Comparison of ENCODE assay signal across 16 cellular contexts in genomic region chr18:2150566-2150965, GRCh38.
DNase-seq lines count a peak whose midpoint lies in the region; ATAC-seq, FAIRE-seq and TF ChIP-seq lines count a peak whose summit lies in the region.
"Had no signal": no experiment of that assay in that cellular context is flagged by ENCODE, and none has a peak within 500 bp of the region (broad histone marks: within the 10 kb centered on the region; RNA-seq: fewer than 3 reads in every experiment).

No MANE protein-coding gene starts in this region.

- no peak overlapping the region for H3K9ac ChIP-seq in endodermal cell (ENCODE audit: extremely low read depth, low read length, poor library complexity, severe bottlenecking)
- H3K9ac ChIP-seq: BLaER1 had no signal

- intact Hi-C loops in MCF 10A (cut with micrococcal nuclease) (loop anchor here (2.0 kb wide), 1 partner anchor 38 kb away; no protein-coding TSS in a partner anchor), breast epithelium (cut with DNase I; ENCODE audit: low total_unique reads) (no loop called here)

- no peak for DNase-seq in MCF 10A (ENCODE audit: unreplicated experiment)
- no peak for DNase-seq in breast epithelium (ENCODE audit: low spot score in 2 of 2)
- DNase-seq in bronchial epithelial cell (ENCODE audit: low read depth), result peak; percentile 53
- DNase-seq in fibroblast of the aortic adventitia (ENCODE audit: low read depth), result peak; percentile 76
- DNase-seq in activated naive CD8-positive, alpha-beta T cell treated with anti-CD3 and anti-CD28 coated beads, Interleukin-2, amount 50 U/mL, for 24 hours, result no peak
- DNase-seq in upper lobe of left lung, result no peak
- DNase-seq in endodermal cell, result no peak
- no peak for DNase-seq in GM23338 (ENCODE audit: low spot score)
- DNase-seq: AML-193; CD8-positive, alpha-beta memory T cell; DMS53 had no signal

- H3K4me3 Mint-ChIP-seq in MCF 10A (ENCODE audit: unreplicated experiment) (no peak overlapping the region), endodermal cell (no peak overlapping the region), GM23338 (no peak overlapping the region)
- H3K4me3 Mint-ChIP-seq in activated naive CD8-positive, alpha-beta T cell treated with anti-CD3 and anti-CD28 coated beads, Interleukin-2, amount 50 U/mL, for 24 hours, result no peak overlapping the region
- H3K4me3 Mint-ChIP-seq: CD8-positive, alpha-beta memory T cell had no signal

- POLR2A ChIA-PET in MCF 10A (lab: Yijun Ruan, JAX), result interaction anchor here (0.6 to 0.7 kb wide), 3 partner anchors 72 to 1829 kb away, joined by 3 read pairs; no protein-coding TSS in a partner anchor

- H3F3A ChIP-seq in GM23338 (replicated peaks; ENCODE audit: low read depth), result no peaks in the 10 kb centered on the region

- BruUV-seq in MCF 10A (replicated peaks; lab: Mats Ljungman, UMichigan), result no TSS peak

- H3K4me1 Mint-ChIP-seq in MCF 10A (ENCODE audit: insufficient read depth, unreplicated experiment), result peaks cover 40% of the 10 kb centered on the region
- H3K4me1 Mint-ChIP-seq in activated naive CD8-positive, alpha-beta T cell treated with anti-CD3 and anti-CD28 coated beads, Interleukin-2, amount 50 U/mL, for 24 hours, result no peaks in the 10 kb centered on the region
- H3K4me1 Mint-ChIP-seq in endodermal cell, result no peaks in the 10 kb centered on the region
- peaks cover 2% of the 10 kb centered on the region; the same call in 1 of the 3 replicates for H3K4me1 Mint-ChIP-seq in GM23338
- H3K4me1 Mint-ChIP-seq: CD8-positive, alpha-beta memory T cell had no signal

- H3K4me3 ChIP-seq in breast epithelium, result no peak overlapping the region
- H3K4me3 ChIP-seq in bronchial epithelial cell (ENCODE audit: low read depth, low read length), result no peak overlapping the region
- no peak overlapping the region for H3K4me3 ChIP-seq in fibroblast of the aortic adventitia (ENCODE audit: low read depth, low read length)
- H3K4me3 ChIP-seq in upper lobe of left lung, result no peak overlapping the region
- no peak overlapping the region for H3K4me3 ChIP-seq in endodermal cell (ENCODE audit: low read length)
- no peak overlapping the region for H3K4me3 ChIP-seq in GM23338
- H3K4me3 ChIP-seq: BLaER1 had no signal

- no peak overlapping the region for H2AFZ ChIP-seq in GM23338

- WGBS in upper lobe of left lung, 2 donors, result 87 to 94% methylated on average over 1 of the region's 1 CpG
- WGBS in endodermal cell (ENCODE audit: insufficient coverage in 1 of 2, insufficient read length in 1 of 2), 2 experiments, result 100% methylated on average over 1 of the region's 1 CpG; no CpG with 5 or more reads in 1 of the 2 experiments

- no peaks in the 10 kb centered on the region for H3K36me3 Mint-ChIP-seq in MCF 10A (ENCODE audit: insufficient read depth, unreplicated experiment)
- no peaks in the 10 kb centered on the region for H3K36me3 Mint-ChIP-seq in activated naive CD8-positive, alpha-beta T cell treated with anti-CD3 and anti-CD28 coated beads, Interleukin-2, amount 50 U/mL, for 24 hours (ENCODE audit: low read depth)
- no peaks in the 10 kb centered on the region for H3K36me3 Mint-ChIP-seq in endodermal cell (ENCODE audit: low read depth)
- H3K36me3 Mint-ChIP-seq in GM23338 (ENCODE audit: low read depth), result no peaks in the 10 kb centered on the region
- H3K36me3 Mint-ChIP-seq: CD8-positive, alpha-beta memory T cell had no signal

- H3K36me3 ChIP-seq in breast epithelium (no peaks in the 10 kb centered on the region), bronchial epithelial cell (ENCODE audit: control insufficient read depth, insufficient read depth, low read length) (no peaks in the 10 kb centered on the region), upper lobe of left lung (no peaks in the 10 kb centered on the region), endodermal cell (ENCODE audit: control insufficient read depth, insufficient read depth, low read length) (no peaks in the 10 kb centered on the region), GM23338 (ENCODE audit: insufficient read depth) (no peaks in the 10 kb centered on the region; the same call in 1 of the 2 replicates)
- H3K36me3 ChIP-seq: BLaER1 had no signal

- CTCF ChIA-PET in MCF 10A (lab: Yijun Ruan, JAX), result interaction anchor here (1.0 kb wide), 1 partner anchor 1438 kb away, joined by 5 read pairs; the partner anchor contains the start of gene ENOSF1

- H3K27ac Mint-ChIP-seq in MCF 10A (ENCODE audit: low read depth, unreplicated experiment) (peak overlapping the region; percentile 87), endodermal cell (no peak overlapping the region), GM23338 (no peak overlapping the region)
- no peak overlapping the region for H3K27ac Mint-ChIP-seq in activated naive CD8-positive, alpha-beta T cell treated with anti-CD3 and anti-CD28 coated beads, Interleukin-2, amount 50 U/mL, for 24 hours
- H3K27ac Mint-ChIP-seq: CD8-positive, alpha-beta memory T cell had no signal

- H3K27me3 Mint-ChIP-seq in MCF 10A (ENCODE audit: insufficient read depth, unreplicated experiment) (no peaks in the 10 kb centered on the region), endodermal cell (ENCODE audit: insufficient read depth) (no peaks in the 10 kb centered on the region), GM23338 (ENCODE audit: insufficient read depth, low read depth, poor library complexity) (no peaks in the 10 kb centered on the region)
- no peaks in the 10 kb centered on the region for H3K27me3 Mint-ChIP-seq in activated naive CD8-positive, alpha-beta T cell treated with anti-CD3 and anti-CD28 coated beads, Interleukin-2, amount 50 U/mL, for 24 hours

- peaks cover 10% of the 10 kb centered on the region for H3K9me2 ChIP-seq in GM23338 (ENCODE audit: insufficient read depth)

- TF ChIP-seq POLR2A in breast epithelium (IDR thresholded peaks at IDR 0.05) (no peak), upper lobe of left lung (IDR thresholded peaks at IDR 0.05) (no peak)

- H3K27me3 ChIP-seq in breast epithelium (no peaks in the 10 kb centered on the region), bronchial epithelial cell (ENCODE audit: control insufficient read depth, insufficient read depth, low read length) (no peaks in the 10 kb centered on the region), upper lobe of left lung (no peaks in the 10 kb centered on the region), endodermal cell (ENCODE audit: control insufficient read depth, insufficient read depth, low read length, poor library complexity, severe bottlenecking) (no peaks in the 10 kb centered on the region), GM23338 (ENCODE audit: insufficient read depth) (no peaks in the 10 kb centered on the region)
- H3K27me3 ChIP-seq: BLaER1 had no signal

- no peak for FAIRE-seq in bronchial epithelial cell (lab: Jason Lieb, UNC)
- FAIRE-seq: H54 had no signal

- no peak for ATAC-seq in activated naive CD8-positive, alpha-beta T cell treated with anti-CD3 and anti-CD28 coated beads, Interleukin-2, amount 50 U/mL, for 24 hours
- no peak for ATAC-seq in upper lobe of left lung (ENCODE audit: low FRiP score in 2 of 2)
- no peak for ATAC-seq in GM23338
- ATAC-seq: HCT116 had no signal

- TF ChIP-seq EP300 in upper lobe of left lung (IDR thresholded peaks at IDR 0.05), result no peak

- H3K4me1 ChIP-seq in breast epithelium (no peaks in the 10 kb centered on the region), upper lobe of left lung (no peaks in the 10 kb centered on the region), endodermal cell (ENCODE audit: control insufficient read depth, insufficient read depth, low read length) (no peaks in the 10 kb centered on the region), GM23338 (ENCODE audit: insufficient read depth) (no peaks in the 10 kb centered on the region)

- H4K20me1 ChIP-seq in GM23338 (replicated peaks; ENCODE audit: insufficient read depth), result no peaks in the 10 kb centered on the region
- H4K20me1 ChIP-seq: BLaER1 had no signal

- H3K27ac ChIP-seq in breast epithelium, result no peak overlapping the region
- no peak overlapping the region for H3K27ac ChIP-seq in upper lobe of left lung
- H3K27ac ChIP-seq in endodermal cell (ENCODE audit: low read depth, low read length), result no peak overlapping the region
- H3K27ac ChIP-seq in GM23338 (ENCODE audit: low read depth), result no peak overlapping the region
- H3K27ac ChIP-seq: 22Rv1, BLaER1, HL-60 had no signal

- no peaks in the 10 kb centered on the region for H3K79me2 ChIP-seq in GM23338 (replicated peaks; ENCODE audit: insufficient read depth)

- H3K4me2 ChIP-seq in GM23338, result no peak overlapping the region
- H3K4me2 ChIP-seq: BLaER1 had no signal

- H3K9me3 Mint-ChIP-seq in MCF 10A (ENCODE audit: unreplicated experiment) (no peaks in the 10 kb centered on the region), endodermal cell (peaks cover 5% of the 10 kb centered on the region), GM23338 (no peaks in the 10 kb centered on the region)
- no peaks in the 10 kb centered on the region for H3K9me3 Mint-ChIP-seq in activated naive CD8-positive, alpha-beta T cell treated with anti-CD3 and anti-CD28 coated beads, Interleukin-2, amount 50 U/mL, for 24 hours
- H3K9me3 Mint-ChIP-seq: CD8-positive, alpha-beta memory T cell had no signal

- TF ChIP-seq CTCF in MCF 10A (IDR thresholded peaks at IDR 0.05; ENCODE audit: unreplicated experiment) (no peak), breast epithelium (IDR thresholded peaks at IDR 0.05) (no peak), bronchial epithelial cell (IDR thresholded peaks at IDR 0.05; ENCODE audit: insufficient read depth, low read length, severe bottlenecking) (no peak), fibroblast of the aortic adventitia (IDR thresholded peaks at IDR 0.05; ENCODE audit: insufficient read depth, low read length) (no peak), upper lobe of left lung (IDR thresholded peaks at IDR 0.05) (no peak), endodermal cell (conservative IDR thresholded peaks at IDR 0.05) (no peak), GM23338 (conservative IDR thresholded peaks at IDR 0.05; ENCODE audit: low read depth in 2 of 2) (no peak)

- H3K9me3 ChIP-seq in breast epithelium (no peaks in the 10 kb centered on the region), upper lobe of left lung (no peaks in the 10 kb centered on the region), endodermal cell (ENCODE audit: control insufficient read depth, low read length) (peaks cover 7% of the 10 kb centered on the region)
- H3K9me3 ChIP-seq: BLaER1 had no signal

TF ChIP-seq in GM23338, 12 proteins besides CTCF, POLR2A, EP300 and RAD21 (continues in another document):
- TF ChIP-seq CREB1 (CRISPR knock-in tag; IDR thresholded peaks at IDR 0.05; ENCODE audit: low read depth), result no peak
- no peak for TF ChIP-seq ZNF331 (CRISPR knock-in tag; IDR thresholded peaks at IDR 0.05; ENCODE audit: low read depth)
- no peak for TF ChIP-seq NANOG (IDR thresholded peaks at IDR 0.05; ENCODE audit: borderline replicate concordance)
- TF ChIP-seq EZH2 (IDR thresholded peaks at IDR 0.05; ENCODE audit: low read depth, unreplicated experiment), result no peak
- TF ChIP-seq POLR2AphosphoS5 (IDR thresholded peaks at IDR 0.05; ENCODE audit: low read depth), result no peak

Comparison
In these comparisons a context has a peak if more than half of its experiments do, and no peak if none do; other contexts are left out.
1. DNase-seq: peak in bronchial epithelial cell (single experiment) and fibroblast of the aortic adventitia (single experiment); none in MCF 10A (single experiment), breast epithelium (0 of 2), activated naive CD8-positive, alpha-beta T cell treated with anti-CD3 and anti-CD28 coated beads, Interleukin-2, amount 50 U/mL, for 24 hours (single experiment), upper lobe of left lung (0 of 2), endodermal cell (single experiment) and GM23338 (single experiment).